ENCODE assay signal across 11 cellular contexts in the genomic region with DNA sequence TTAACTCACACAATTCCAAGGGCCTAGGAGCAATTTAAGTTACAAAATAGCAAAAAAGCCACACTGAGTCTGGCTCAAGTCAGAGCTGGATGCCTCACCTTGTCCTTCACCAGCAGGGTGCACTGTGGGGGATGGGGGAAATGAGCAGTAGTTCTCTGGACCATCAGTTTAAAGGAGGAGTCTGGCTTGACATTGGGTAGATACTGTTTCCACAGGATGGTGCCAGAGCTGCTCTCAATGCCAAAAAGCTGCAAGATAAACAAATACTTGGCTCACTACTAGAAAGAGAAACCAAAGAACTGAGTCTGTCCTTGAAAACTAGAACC. TPM values are rescaled to one million over a fixed set of nuclear protein-coding genes. Genes with fewer than 3 reads are reported as not detected.
DNase-seq lines count a peak whose midpoint lies in the region; ATAC-seq and TF ChIP-seq lines count a peak whose summit lies in the region.
"Had no signal": no experiment of that assay in that cellular context is flagged by ENCODE, and none has a peak within 500 bp of the region (broad histone marks: within the 10 kb centered on the region; RNA-seq: fewer than 3 reads in every experiment).

No MANE protein-coding gene starts in this region.

- peak; percentile 32 for TF ChIP-seq CTCF in Loucy (conservative IDR thresholded peaks at IDR 0.05; ENCODE audit: low read length)
- peak; percentile 28 for TF ChIP-seq CTCF in brain microvascular endothelial cell (IDR thresholded peaks at IDR 0.05; ENCODE audit: low read depth, low read length, missing control alignments)
- peak; percentile 14 for TF ChIP-seq CTCF in hepatocyte (IDR thresholded peaks at IDR 0.05; ENCODE audit: poor library complexity)

- no peak overlapping the region for H3K4me3 ChIP-seq in Loucy (ENCODE audit: low read length, poor library complexity, severe bottlenecking)
- no peak overlapping the region for H3K4me3 ChIP-seq in brain microvascular endothelial cell (ENCODE audit: low read depth, low read length)
- no peak overlapping the region for H3K4me3 ChIP-seq in hepatocyte
- H3K4me3 ChIP-seq in stomach smooth muscle (ENCODE audit: low read length in 2 of 2) = peak overlapping the region in 1 of 2 donors; percentile 49

- no peaks in the 10 kb centered on the region for H3K4me1 ChIP-seq in Loucy (ENCODE audit: insufficient read depth, low read length, poor library complexity, severe bottlenecking)
- peaks cover 7% of the 10 kb centered on the region for H3K4me1 ChIP-seq in hepatocyte (ENCODE audit: insufficient read depth)
- peaks cover 40% of the 10 kb centered on the region for H3K4me1 ChIP-seq in stomach smooth muscle (ENCODE audit: control insufficient read depth, insufficient read depth, low read length)

- H3K79me2 ChIP-seq in Loucy (ENCODE audit: insufficient read depth, low read length) (no peaks in the 10 kb centered on the region), hepatocyte (no peaks in the 10 kb centered on the region)

- no peak overlapping the region for H2AFZ ChIP-seq in Loucy (ENCODE audit: low read length)
- H2AFZ ChIP-seq in hepatocyte = no peak overlapping the region

- H4K20me1 ChIP-seq in Loucy (ENCODE audit: insufficient read depth, low read length, poor library complexity, severe bottlenecking) = no peaks in the 10 kb centered on the region
- H4K20me1 ChIP-seq in hepatocyte (ENCODE audit: insufficient read depth, poor library complexity, severe bottlenecking) = no peaks in the 10 kb centered on the region

- H3K9me2 ChIP-seq in Loucy (replicated peaks; ENCODE audit: low read depth, low read length) = no peaks in the 10 kb centered on the region
- H3K9me2 ChIP-seq in hepatocyte (replicated peaks; ENCODE audit: insufficient read depth) = no peaks in the 10 kb centered on the region

- H3K36me3 ChIP-seq in Loucy (ENCODE audit: insufficient read depth, low read length) (peaks cover 76% of the 10 kb centered on the region; the same call in 1 of the 2 replicates), brain microvascular endothelial cell (replicated peaks) (peaks cover 73% of the 10 kb centered on the region), hepatocyte (replicated peaks; ENCODE audit: insufficient read depth, low read depth) (peaks cover 3% of the 10 kb centered on the region), stomach smooth muscle (ENCODE audit: control insufficient read depth in 2 of 2, insufficient read depth in 2 of 2, low read length in 2 of 2) (peaks cover 11 to 29% of the 10 kb centered on the region in 2 donors)

- in situ Hi-C loops in brain microvascular endothelial cell (cut with HindIII; ENCODE audit: low pct_ligation_motif_present, low sequenced_read_pairs) = no loop called here

- no peaks in the 10 kb centered on the region for H3K9me3 ChIP-seq in Loucy (ENCODE audit: insufficient read depth, low read depth, low read length)
- no peaks in the 10 kb centered on the region for H3K9me3 ChIP-seq in hepatocyte (ENCODE audit: low read depth)
- no peaks in the 10 kb centered on the region for H3K9me3 ChIP-seq in stomach smooth muscle (ENCODE audit: control insufficient read depth in 2 of 2, low read length in 2 of 2)

- DNase-seq in brain microvascular endothelial cell (no peak), hepatocyte (ENCODE audit: low spot score) (peak; percentile 26), SK-N-DZ (ENCODE audit: low spot score) (no peak), NCI-H187 treated with DMSO at 0.1 percent for 48 hours (lab: John Stamatoyannopoulos, UW) (no peak)
- DNase-seq: NCI-H2171, occipital lobe, T-cell had no signal

- H3K9ac ChIP-seq in Loucy (ENCODE audit: low read depth, low read length, poor library complexity, severe bottlenecking) (no peak overlapping the region), stomach smooth muscle (ENCODE audit: low read length in 2 of 2) (no peak overlapping the region)

- H3K4me2 ChIP-seq in Loucy (ENCODE audit: low read depth, low read length, poor library complexity, severe bottlenecking) (no peak overlapping the region), hepatocyte (no peak overlapping the region)

- no peaks in the 10 kb centered on the region for H3F3A ChIP-seq in Loucy (ENCODE audit: low read depth)

- ATAC-seq in HG03280 (IDR thresholded peaks at IDR 0.05; ENCODE audit: unreplicated experiment) = no peak
- ATAC-seq: T-cell had no signal

- H3K27ac ChIP-seq in brain microvascular endothelial cell (no peak overlapping the region), hepatocyte (peak overlapping the region; percentile 23), stomach smooth muscle (ENCODE audit: low read length) (peak overlapping the region; percentile 64)

- no peaks in the 10 kb centered on the region for H3K27me3 ChIP-seq in Loucy (ENCODE audit: insufficient read depth, low read length, poor library complexity, severe bottlenecking)
- H3K27me3 ChIP-seq in brain microvascular endothelial cell (replicated peaks) = no peaks in the 10 kb centered on the region
- no peaks in the 10 kb centered on the region for H3K27me3 ChIP-seq in hepatocyte
- H3K27me3 ChIP-seq in stomach smooth muscle (ENCODE audit: control insufficient read depth in 1 of 2, insufficient read depth in 2 of 2, low read length in 2 of 2) = no peaks in the 10 kb centered on the region

RNA-seq across cellular contexts. Expression of gene EMC1, which starts 18.8 kb away (rescaled TPM):
- total RNA-seq in hepatocyte = 33.0 and 35.8 TPM in 2 replicates
- polyA plus RNA-seq in hepatocyte = 28.6 and 33.2 TPM in 2 replicates
- 22.8 and 48.2 TPM in 2 replicates for polyA plus RNA-seq in SK-N-DZ (2014; cell fraction: cytosol; rRNA removed)
- polyA plus RNA-seq in SK-N-DZ (2014; cell fraction: nucleus; rRNA removed) = 50.8 and 77.6 TPM in 2 replicates

RNA-seq across cellular contexts. Expression of gene MRTO4, which starts 19.1 kb away (rescaled TPM):
- total RNA-seq in hepatocyte = 19.7 and 20.8 TPM in 2 replicates
- 24.9 and 28.7 TPM in 2 replicates for polyA plus RNA-seq in hepatocyte
- 73.2 and 77.9 TPM in 2 replicates for polyA plus RNA-seq in SK-N-DZ (2014; cell fraction: cytosol; rRNA removed)
- polyA plus RNA-seq in SK-N-DZ (2014; cell fraction: nucleus; rRNA removed) = 28.2 and 37.4 TPM in 2 replicates

RNA-seq across cellular contexts. Expression of gene UBR4, which starts 22.4 kb away (rescaled TPM):
- 138 and 175 TPM in 2 replicates for total RNA-seq in hepatocyte
- polyA plus RNA-seq in hepatocyte = 140 and 166 TPM in 2 replicates
- 38.6 and 40.6 TPM in 2 replicates for polyA plus RNA-seq in SK-N-DZ (2014; cell fraction: cytosol; rRNA removed)
- 87.7 and 145 TPM in 2 replicates for polyA plus RNA-seq in SK-N-DZ (2014; cell fraction: nucleus; rRNA removed)

RNA-seq across cellular contexts. Expression of gene AKR7A3, which starts 56.1 kb away (rescaled TPM):
- 1.2 and 2.3 TPM in 2 replicates for total RNA-seq in hepatocyte
- polyA plus RNA-seq in hepatocyte = 0.46 and 1.5 TPM in 2 replicates
- polyA plus RNA-seq in SK-N-DZ (2014; cell fraction: cytosol; rRNA removed) = 0.32 and 0.59 TPM in 2 replicates
- polyA plus RNA-seq in SK-N-DZ (2014; cell fraction: nucleus; rRNA removed) = 5.5 and 9.6 TPM in 2 replicates
- total RNA-seq: G401 had no signal
